In genomic region chr3:51385621-51386091, GRCh38 we compare ENCODE assay signal across 7 cellular contexts. TPM values are rescaled to one million over a fixed set of nuclear protein-coding genes. Genes with fewer than 3 reads are reported as not detected.
DNase-seq lines count a peak whose midpoint lies in the region; ATAC-seq and TF ChIP-seq lines count a peak whose summit lies in the region.

No MANE protein-coding gene starts in this region.

- DNase-seq in HAP-1 (ENCODE audit: low spot score in 2 of 2) (no peak), heart right ventricle (no peak), SIG-M5 treated with dmso at 0.1 percent for 504 hours (lab: John Stamatoyannopoulos, UW; ENCODE audit: unreplicated experiment) (no peak), islet precursor cell (no peak)

- H3K36me3 ChIP-seq in HAP-1 (replicated peaks), result peaks cover 46% of the 10 kb centered on the region
- peaks cover 0 to 40% (median 15%) of the 10 kb centered on the region in 9 donors for H3K36me3 ChIP-seq in heart right ventricle
- H3K36me3 ChIP-seq in skeletal muscle satellite cell (ENCODE audit: insufficient read depth, low read length), result peaks cover 32% of the 10 kb centered on the region

- intact Hi-C loops in heart right ventricle (cut with DNase I), result loop anchor here in 6 of 10 donors (5.0 to 10.0 kb wide), 5 partner anchors 287 to 811 kb away; partner anchors contain the start of genes MAPKAPK3 (in 3 of the 6) and TEX264 (in 1 of the 6)

- ATAC-seq in heart right ventricle, result no peak
- ATAC-seq in GM21423 (IDR thresholded peaks at IDR 0.05; ENCODE audit: unreplicated experiment), result no peak

- H3K4me3 ChIP-seq in HAP-1 (peak overlapping the region; percentile 96), heart right ventricle (peak overlapping the region; percentile 73 to 97 (median 86)), skeletal muscle satellite cell (ENCODE audit: low read length) (peak overlapping the region; percentile 99)

- peaks cover 20% of the 10 kb centered on the region for H3K4me1 ChIP-seq in HAP-1
- H3K4me1 ChIP-seq in heart right ventricle, result peaks cover 18 to 63% (median 56%) of the 10 kb centered on the region in 9 donors
- peaks cover 39% of the 10 kb centered on the region for H3K4me1 ChIP-seq in skeletal muscle satellite cell (ENCODE audit: control insufficient read depth, insufficient read depth, low read length)

- TF ChIP-seq CTCF in VCaP (conservative IDR thresholded peaks at IDR 0.05) (no peak), heart right ventricle (IDR thresholded peaks at IDR 0.05) (no peak)

- in situ Hi-C loops in HAP-1 (cut with MboI; ENCODE audit: low sequenced_read_pairs), result loop anchor here (10.0 kb wide), 1 partner anchor 1031 kb away; the partner anchor contains the start of genes CYB561D2, NPRL2 and TMEM115

- peak overlapping the region; percentile 89 for H3K9ac ChIP-seq in skeletal muscle satellite cell (ENCODE audit: low read depth, low read length)

- H3K4me2 ChIP-seq in skeletal muscle satellite cell (ENCODE audit: low read length), result peak overlapping the region; percentile 99

- H3K9me3 ChIP-seq in HAP-1, result no peaks in the 10 kb centered on the region
- H3K9me3 ChIP-seq in heart right ventricle, result no peaks in the 10 kb centered on the region
- H3K9me3 ChIP-seq in skeletal muscle satellite cell (replicated peaks; ENCODE audit: low read length), result no peaks in the 10 kb centered on the region

- H3K27ac ChIP-seq in VCaP (peak overlapping the region; percentile 94), heart right ventricle (peak overlapping the region; percentile 78 to 98 (median 94))

- 2 to 4% methylated on average over 18 of the region's 18 CpGs for WGBS in heart right ventricle, 2 donors

- H3K27me3 ChIP-seq in HAP-1 (ENCODE audit: low read depth) (no peaks in the 10 kb centered on the region), heart right ventricle (no peaks in the 10 kb centered on the region), skeletal muscle satellite cell (ENCODE audit: control insufficient read depth, insufficient read depth, low read length) (no peaks in the 10 kb centered on the region)

RNA-seq across cellular contexts. Expression of gene MANF, which starts 0.6 kb away (rescaled TPM):
- 10 to 100 TPM; 33.8 to 82.3 (median 45.1) TPM for total RNA-seq in heart right ventricle
- 100 to 1,000 TPM in 1 of 2 donors, 10 to 100 TPM in 1; 19.1 to 150 TPM for polyA plus RNA-seq in heart right ventricle
- total RNA-seq in skeletal muscle satellite cell (2012; rRNA removed), result 113 and 146 TPM in 2 replicates

RNA-seq across cellular contexts. Expression of gene RBM15B, which starts 5.4 kb away (rescaled TPM):
- 10 to 100 TPM; 11.3 to 17.1 (median 13.7) TPM for total RNA-seq in heart right ventricle
- polyA plus RNA-seq in heart right ventricle, result 10 to 100 TPM in 1 of 2 donors, 1 to 10 TPM in 1; 3.6 to 10.4 TPM
- total RNA-seq in skeletal muscle satellite cell (2012; rRNA removed), result 25.1 and 25.3 TPM in 2 replicates
